ENCODE assay signal across 22 cellular contexts in genomic region chr4:153244969-153245368, GRCh38. TPM values are rescaled to one million over a fixed set of nuclear protein-coding genes. Genes with fewer than 3 reads are reported as not detected.
A peak's percentile ranks its signal among the peaks of the same experiment; 100 is the strongest.
DNase-seq lines count a peak whose midpoint lies in the region; ATAC-seq and TF ChIP-seq lines count a peak whose summit lies in the region.
"Had no signal": no experiment of that assay in that cellular context is flagged by ENCODE, and none has a peak within 500 bp of the region (broad histone marks: within the 10 kb centered on the region; RNA-seq: fewer than 3 reads in every experiment).

No MANE protein-coding gene starts in this region.

- H3K36me3 Mint-ChIP-seq in brain (peaks cover 55% of the 10 kb centered on the region), memory B cell (no peaks in the 10 kb centered on the region)

- H3K4me1 ChIP-seq in prostate gland (replicated peaks), result peaks cover 9% of the 10 kb centered on the region

- peaks cover 0 to 3% (median 0%) of the 10 kb centered on the region in 5 experiments for H3K9me3 Mint-ChIP-seq in brain
- H3K9me3 Mint-ChIP-seq in memory B cell, result no peaks in the 10 kb centered on the region
- H3K9me3 Mint-ChIP-seq: CD8-positive, alpha-beta memory T cell had no signal

- ATAC-seq in memory B cell (ENCODE audit: low read depth), result no peak
- no peak for ATAC-seq in activated CD4-positive, CD25-positive, alpha-beta regulatory T cell treated with anti-CD3 and anti-CD28 coated beads, Interleukin-2, amount 50 U/mL, for 24 hours

- DNase-seq in memory B cell (ENCODE audit: low spot score in 2 of 2) (no peak), prostate gland (ENCODE audit: low spot score) (no peak), AG08395 (ENCODE audit: low spot score) (no peak), activated gamma-delta T cell (lab: John Stamatoyannopoulos, UW) (no peak), NK-92 (lab: John Stamatoyannopoulos, UW; ENCODE audit: unreplicated experiment) (no peak)
- DNase-seq: ACHN; CD8-positive, alpha-beta memory T cell; DMS53; GDM1; KBM-7; MM.1S; NCI-H1048; NCI-H1417 treated with DMSO at 0.1 percent for 48 hours; NCI-H187; NCI-H2107; NCI-H69; NK-92 treated with Interleukin-12 subunit alpha and Interleukin-12 subunit beta, amount 100 ng/mL, for 24 hours; SHP77 treated with DMSO at 0.1 percent for 48 hours had no signal

- no peaks in the 10 kb centered on the region for H3K9me3 ChIP-seq in prostate gland
- H3K9me3 ChIP-seq: BLaER1 treated with 17β-estradiol and CSF1 and Interleukin-3, amounts not matched to agents 10 nM and 100 nM had no signal

- H3K4me1 Mint-ChIP-seq in brain (peaks cover 90% of the 10 kb centered on the region), memory B cell (peaks cover 12% of the 10 kb centered on the region)

- no peak for TF ChIP-seq POLR2A in prostate gland (IDR thresholded peaks at IDR 0.05)

- H3K27me3 ChIP-seq in prostate gland (replicated peaks; ENCODE audit: insufficient read depth), result no peaks in the 10 kb centered on the region
- H3K27me3 ChIP-seq: BLaER1 treated with 17β-estradiol and CSF1 and Interleukin-3, amounts not matched to agents 10 nM and 100 nM had no signal

- H3K36me3 ChIP-seq in prostate gland, result no peaks in the 10 kb centered on the region
- H3K36me3 ChIP-seq: BLaER1 treated with 17β-estradiol and CSF1 and Interleukin-3, amounts not matched to agents 10 nM and 100 nM had no signal

- H3K4me3 ChIP-seq in prostate gland, result no peak overlapping the region
- H3K4me3 ChIP-seq: BLaER1 treated with 17β-estradiol and CSF1 and Interleukin-3, amounts not matched to agents 10 nM and 100 nM had no signal

- 49% methylated on average over 3 of the region's 3 CpGs for WGBS in prostate gland

- H3K27me3 Mint-ChIP-seq in brain (peaks cover 5% of the 10 kb centered on the region), memory B cell (no peaks in the 10 kb centered on the region)

- H3K4me3 Mint-ChIP-seq in brain, result peak overlapping the region in 2 of 5 experiments; percentile 13 to 19
- no peak overlapping the region for H3K4me3 Mint-ChIP-seq in memory B cell

- intact Hi-C loops in prostate gland (cut with DNase I), result no loop called here

- H3K27ac Mint-ChIP-seq in brain (peak overlapping the region in 4 of 5 experiments; percentile 62 to 90 (median 86)), memory B cell (peak overlapping the region; percentile 12)

- peak overlapping the region; percentile 55 to 59 for H3K27ac ChIP-seq in prostate gland
- H3K27ac ChIP-seq: BLaER1 treated with 17β-estradiol and CSF1 and Interleukin-3, amounts not matched to agents 10 nM and 100 nM; RWPE1 had no signal

- no peak for TF ChIP-seq CTCF in brain (conservative IDR thresholded peaks at IDR 0.05)
- TF ChIP-seq CTCF in prostate gland (IDR thresholded peaks at IDR 0.05), result no peak

RNA-seq across cellular contexts. Expression of gene TRIM2, which starts 40.7 kb away (rescaled TPM):
- polyA plus RNA-seq in brain (ENCODE audit: insufficient read depth, low read depth, low replicate concordance), result 17.8 TPM
- 10 to 100 TPM; 54.5 to 70.4 TPM for total RNA-seq in prostate gland
